In the genomic region with DNA sequence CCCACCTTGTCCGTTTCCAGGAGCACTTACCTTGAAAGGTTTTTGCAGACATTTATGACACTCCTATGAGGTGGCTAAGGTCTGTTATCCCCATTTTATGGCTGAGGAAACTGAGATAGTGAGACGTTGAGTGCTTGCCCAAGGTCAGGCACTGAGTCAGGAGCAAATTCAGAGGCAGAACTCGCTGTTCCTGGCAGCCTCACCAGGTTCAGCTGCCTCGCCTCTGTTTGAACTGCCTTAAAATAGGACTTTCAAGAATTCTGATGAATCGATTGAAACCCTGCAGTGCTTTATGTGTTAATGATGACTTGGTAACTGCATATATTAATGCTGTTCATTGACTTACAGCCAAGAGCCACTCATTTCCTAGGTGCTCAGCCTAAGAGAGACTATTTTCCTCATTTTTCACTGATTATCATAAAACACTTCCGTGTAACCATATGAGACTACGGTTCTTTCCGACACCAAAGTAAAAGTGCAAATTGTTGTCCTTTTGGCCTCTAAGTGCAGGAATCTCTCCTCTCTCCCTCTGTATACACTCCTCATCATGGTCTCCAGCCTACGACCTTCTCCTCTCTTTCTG, we compare ENCODE assay signal across 13 cellular contexts.
DNase-seq lines count a peak whose midpoint lies in the region; ATAC-seq, FAIRE-seq and TF ChIP-seq lines count a peak whose summit lies in the region.
"Had no signal": no experiment of that assay in that cellular context is flagged by ENCODE, and none has a peak within 500 bp of the region (broad histone marks: within the 10 kb centered on the region; RNA-seq: fewer than 3 reads in every experiment).

No MANE protein-coding gene starts in this region.

- no peaks in the 10 kb centered on the region for H3K23me2 ChIP-seq in H9 (ENCODE audit: insufficient read length, low read depth, low read length, poor library complexity, severe bottlenecking)

- H3K79me2 ChIP-seq in KMS-11 (ENCODE audit: insufficient read depth, low read depth) (no peaks in the 10 kb centered on the region), H9 (ENCODE audit: insufficient read depth, low read length) (no peaks in the 10 kb centered on the region)

- no peak overlapping the region for H3K4me3 ChIP-seq in CD8-positive, alpha-beta memory T cell (ENCODE audit: low read length)
- H3K4me3 ChIP-seq in KMS-11 (IDR thresholded peaks at IDR 0.05; ENCODE audit: insufficient read depth, low read depth, low read length) (no peak overlapping the region), choroid plexus epithelial cell (ENCODE audit: low read depth, low read length) (no peak overlapping the region), pancreas (no peak overlapping the region)
- H3K4me3 ChIP-seq: lower lobe of right lung, MG63 had no signal

- TF ChIP-seq CTCF in KMS-11 (conservative IDR thresholded peaks at IDR 0.05; ENCODE audit: low read depth, low read length) (no peak), choroid plexus epithelial cell (conservative IDR thresholded peaks at IDR 0.05; ENCODE audit: low read depth, low read length) (no peak), pancreas (IDR thresholded peaks at IDR 0.05) (no peak), progenitor cell of endocrine pancreas (IDR thresholded peaks at IDR 0.05; ENCODE audit: unreplicated experiment) (no peak), H9 (conservative IDR thresholded peaks at IDR 0.05) (no peak)

- H4K91ac ChIP-seq in H9 (ENCODE audit: insufficient read length, low read depth, low read length): no peak overlapping the region

- no peaks in the 10 kb centered on the region for H3K36me3 ChIP-seq in CD8-positive, alpha-beta memory T cell (ENCODE audit: insufficient read depth, low read length)
- no peaks in the 10 kb centered on the region for H3K36me3 ChIP-seq in KMS-11 (ENCODE audit: insufficient read depth)
- no peaks in the 10 kb centered on the region for H3K36me3 ChIP-seq in pancreas
- H3K36me3 ChIP-seq: lower lobe of right lung, MG63, WERI-Rb-1 had no signal

- H2BK12ac ChIP-seq in H9 (ENCODE audit: insufficient read length, low read depth, low read length): no peak overlapping the region

- H2AK5ac ChIP-seq in H9 (ENCODE audit: insufficient read length, low read length): no peak overlapping the region

- H2AFZ ChIP-seq in KMS-11 (ENCODE audit: low read depth): no peak overlapping the region
- H2AFZ ChIP-seq in H9 (ENCODE audit: low read length): no peak overlapping the region

- H3K23ac ChIP-seq in H9 (ENCODE audit: insufficient read length, low read depth, low read length): no peak overlapping the region

- CTCF ChIA-PET in CD8-positive, alpha-beta memory T cell (lab: Charles Lee): no interaction called here

- H2BK15ac ChIP-seq in H9 (ENCODE audit: low read depth, low read length): no peak overlapping the region

- H3K14ac ChIP-seq in H9 (ENCODE audit: insufficient read depth, low read length): no peak overlapping the region

- no peaks in the 10 kb centered on the region for H3K9me3 ChIP-seq in CD8-positive, alpha-beta memory T cell (ENCODE audit: low read length)
- no peaks in the 10 kb centered on the region for H3K9me3 ChIP-seq in pancreas
- H3K9me3 ChIP-seq in H9 (ENCODE audit: control insufficient read depth, low read depth, low read length): no peaks in the 10 kb centered on the region
- H3K9me3 ChIP-seq: lower lobe of right lung, MG63 had no signal

- no peak overlapping the region for H3K27ac ChIP-seq in CD8-positive, alpha-beta memory T cell (ENCODE audit: low read depth, low read length)
- H3K27ac ChIP-seq in KMS-11 (no peak overlapping the region), pancreas (peak overlapping the region in 3 of 4 donors; percentile 37 to 78 (median 53)), H9 (ENCODE audit: insufficient read length, low read depth, low read length) (no peak overlapping the region)
- H3K27ac ChIP-seq: lower lobe of right lung, WERI-Rb-1 had no signal

- 0 out of 2 replicates have a peak overlapping the region, but pooled peaks have one; percentile 39 for H3K4me2 ChIP-seq in KMS-11
- no peak overlapping the region for H3K4me2 ChIP-seq in H9 (ENCODE audit: insufficient read depth, insufficient read length, low read length)

- no peak overlapping the region for H2BK120ac ChIP-seq in H9 (ENCODE audit: low read depth, low read length, poor library complexity, severe bottlenecking)

- peak overlapping the region in 4 of 7 donors; percentile 2 to 41 (median 15) for H3K4me3 Mint-ChIP-seq in CD8-positive, alpha-beta memory T cell
- H3K4me3 Mint-ChIP-seq in progenitor cell of endocrine pancreas (ENCODE audit: low read depth) (no peak overlapping the region), H9 (no peak overlapping the region)

- peak overlapping the region; percentile 7 to 59 (median 33) for H3K27ac Mint-ChIP-seq in CD8-positive, alpha-beta memory T cell
- H3K27ac Mint-ChIP-seq in progenitor cell of endocrine pancreas (no peak overlapping the region), H9 (no peak overlapping the region)

- no peak overlapping the region for H4K5ac ChIP-seq in H9 (ENCODE audit: insufficient read length, low read depth, low read length)

- no peaks in the 10 kb centered on the region for H3K27me3 Mint-ChIP-seq in CD8-positive, alpha-beta memory T cell
- H3K27me3 Mint-ChIP-seq in progenitor cell of endocrine pancreas (peaks cover 17% of the 10 kb centered on the region), H9 (ENCODE audit: low read depth) (peaks cover 2% of the 10 kb centered on the region; the same call in 1 of the 2 replicates)

- no peak for DNase-seq in CD8-positive, alpha-beta memory T cell
- DNase-seq in choroid plexus epithelial cell (ENCODE audit: low read depth) (peak; percentile 29), pancreas (peak in 5 of 6 donors; percentile 58 to 82 (median 69)), NCI-H345 (lab: John Stamatoyannopoulos, UW) (no peak), progenitor cell of endocrine pancreas (ENCODE audit: low spot score, unreplicated experiment) (no peak), H9 (no peak)
- DNase-seq: lower lobe of right lung; MG63; NCI-H2029; NCI-H526; stimulated activated naive CD4-positive, alpha-beta T cell treated with Interleukin-2 at 50 U/mL for 16 hours; WERI-Rb-1 had no signal

- no peaks in the 10 kb centered on the region for H3K36me3 Mint-ChIP-seq in CD8-positive, alpha-beta memory T cell
- no peaks in the 10 kb centered on the region for H3K36me3 Mint-ChIP-seq in progenitor cell of endocrine pancreas (ENCODE audit: insufficient read depth)
- no peaks in the 10 kb centered on the region for H3K36me3 Mint-ChIP-seq in H9 (ENCODE audit: insufficient read depth in 1 of 3, low read depth in 3 of 3)

- peaks cover 14% of the 10 kb centered on the region for H3K4me1 ChIP-seq in CD8-positive, alpha-beta memory T cell (ENCODE audit: insufficient read depth, low read length)
- H3K4me1 ChIP-seq in KMS-11 (ENCODE audit: low read depth, poor library complexity, severe bottlenecking): peaks cover 21% of the 10 kb centered on the region
- peaks cover 6 to 28% (median 26%) of the 10 kb centered on the region in 3 donors for H3K4me1 ChIP-seq in pancreas
- H3K4me1 ChIP-seq in H9 (ENCODE audit: insufficient read depth, low read length): no peaks in the 10 kb centered on the region; the same call in 1 of the 2 replicates

- H3K9ac ChIP-seq in KMS-11 (no peak overlapping the region), H9 (ENCODE audit: extremely low read depth, insufficient read length, low read length) (no peak overlapping the region)

- H3K4me1 Mint-ChIP-seq in CD8-positive, alpha-beta memory T cell: peaks cover 31 to 41% (median 39%) of the 10 kb centered on the region in 3 donors
- H3K4me1 Mint-ChIP-seq in progenitor cell of endocrine pancreas (ENCODE audit: low read depth) (peaks cover 3% of the 10 kb centered on the region), H9 (peaks cover 4 to 9% of the 10 kb centered on the region in 2 experiments)

- no peaks in the 10 kb centered on the region for H3K9me3 Mint-ChIP-seq in CD8-positive, alpha-beta memory T cell
- H3K9me3 Mint-ChIP-seq in progenitor cell of endocrine pancreas (ENCODE audit: low read depth): no peaks in the 10 kb centered on the region
- H3K9me3 Mint-ChIP-seq in H9: no peaks in the 10 kb centered on the region

- POLR2A ChIA-PET in CD8-positive, alpha-beta memory T cell (lab: Charles Lee): no interaction called here

- H2BK5ac ChIP-seq in H9 (ENCODE audit: insufficient read length, low read length): no peak overlapping the region

- H3K27me3 ChIP-seq in CD8-positive, alpha-beta memory T cell (ENCODE audit: insufficient read depth, low read length, poor library complexity, severe bottlenecking): no peaks in the 10 kb centered on the region
- no peaks in the 10 kb centered on the region for H3K27me3 ChIP-seq in KMS-11 (ENCODE audit: insufficient read depth, low read depth)
- no peaks in the 10 kb centered on the region for H3K27me3 ChIP-seq in pancreas
- H3K27me3 ChIP-seq in H9 (ENCODE audit: insufficient read depth, low read length): no peaks in the 10 kb centered on the region
- H3K27me3 ChIP-seq: MG63 had no signal

- no peak overlapping the region for H3K56ac ChIP-seq in H9 (ENCODE audit: insufficient read length, low read depth, low read length)

- no peak overlapping the region for H2BK20ac ChIP-seq in H9 (ENCODE audit: low read depth, low read length, poor library complexity, severe bottlenecking)

- no peak overlapping the region for H4K8ac ChIP-seq in H9 (replicated peaks; ENCODE audit: insufficient read length, low read depth, low read length)

- no peaks in the 10 kb centered on the region for H4K20me1 ChIP-seq in KMS-11 (ENCODE audit: insufficient read depth)
- H4K20me1 ChIP-seq in H9 (ENCODE audit: control insufficient read depth, insufficient read depth, insufficient read length): no peaks in the 10 kb centered on the region

- intact Hi-C loops in pancreas (cut with DNase I): no loop called here

- no peak overlapping the region for H3T11ph ChIP-seq in H9 (ENCODE audit: low read length)

- no peak overlapping the region for H3K18ac ChIP-seq in H9 (ENCODE audit: insufficient read length, low read depth, low read length)

- no peak for FAIRE-seq in pancreas (lab: Jason Lieb, UNC)

- 14 to 15% methylated on average over 9 of the region's 9 CpGs for WGBS in pancreas, 2 donors
- no CpG with 5 or more reads among the region's 9 CpGs for WGBS in H9 (ENCODE audit: extremely low coverage, insufficient read length, low lambda C conversion rate)

- ATAC-seq in pancreas: peak; percentile 84 to 93 (median 92)

- H3K79me1 ChIP-seq in H9 (ENCODE audit: insufficient read depth, low read depth, low read length, poor library complexity, severe bottlenecking): no peaks in the 10 kb centered on the region

- H3K4ac ChIP-seq in H9 (ENCODE audit: low read depth, low read length): no peak overlapping the region

Comparison
In these comparisons a context has a peak if more than half of its experiments do, and no peak if none do; other contexts are left out.
1. DNase-seq: peak in choroid plexus epithelial cell (single experiment) and pancreas (5 of 6); none in CD8-positive, alpha-beta memory T cell (0 of 5), NCI-H345 (single experiment), progenitor cell of endocrine pancreas (single experiment) and H9 (single experiment).
2. H3K27ac ChIP-seq: peak in pancreas (3 of 4); none in CD8-positive, alpha-beta memory T cell (single experiment), KMS-11 (single experiment) and H9 (single experiment).
3. H3K27ac Mint-ChIP-seq: peak in CD8-positive, alpha-beta memory T cell (8 of 8); none in progenitor cell of endocrine pancreas (single experiment) and H9 (0 of 3).
4. H3K4me3 Mint-ChIP-seq: peak in CD8-positive, alpha-beta memory T cell (4 of 7); none in progenitor cell of endocrine pancreas (single experiment) and H9 (0 of 2).